8 cellular contexts compared by ENCODE assay signal in the genomic region with DNA sequence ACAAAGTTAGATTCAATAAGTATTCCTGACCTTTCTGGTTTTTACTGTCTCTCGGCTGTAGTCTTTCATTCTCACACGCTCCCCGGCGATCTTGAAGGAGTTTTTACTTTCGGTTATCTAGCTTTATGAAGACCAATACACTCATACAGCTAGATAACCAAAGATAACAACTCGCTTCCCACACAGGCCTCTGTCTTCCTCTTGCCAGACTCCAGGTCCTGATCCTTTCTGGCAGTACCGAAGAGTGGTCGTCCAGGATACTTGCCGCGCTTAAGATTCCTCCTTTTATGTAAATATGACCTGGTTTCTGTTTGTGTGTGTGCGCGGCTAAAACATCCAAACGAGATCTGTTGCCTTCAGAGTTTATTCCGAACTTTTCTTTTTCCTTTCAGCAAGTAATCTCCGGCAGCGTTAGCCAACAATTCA.
DNase-seq lines count a peak whose midpoint lies in the region; ATAC-seq and TF ChIP-seq lines count a peak whose summit lies in the region.

No MANE protein-coding gene starts in this region.

- intact Hi-C loops in heart left ventricle (cut with DNase I) = no loop called here
- intact Hi-C loops in left ventricle myocardium superior (cut with micrococcal nuclease) = no loop called here
- intact Hi-C loops in transverse colon (cut with DNase I; ENCODE audit: low total_unique reads) = no loop called here

- TF ChIP-seq EP300 in transverse colon (IDR thresholded peaks at IDR 0.05; ENCODE audit: low read depth) = no peak

- in situ Hi-C loops in transverse colon (cut with MboI; ENCODE audit: low pct_ligation_motif_present in 1 of 4, low pct_unique_long_range_greater_than_20kb in 1 of 4, low sequenced_read_pairs in 3 of 4) = loop anchor here in 2 of 4 donors (25.0 kb wide), 1 partner anchor 529 kb away; no protein-coding TSS in a partner anchor

- TF ChIP-seq POLR2A in heart left ventricle (IDR thresholded peaks at IDR 0.05) = no peak
- TF ChIP-seq POLR2A in transverse colon (IDR thresholded peaks at IDR 0.05) = no peak

- no peak for DNase-seq in heart left ventricle
- no peak for DNase-seq in left ventricle myocardium superior
- no peak for DNase-seq in transverse colon
- no peak for DNase-seq in NCI-H226
- no peak for DNase-seq in BE2C

- no peak overlapping the region for H3K27ac ChIP-seq in heart left ventricle
- H3K27ac ChIP-seq in transverse colon = no peak overlapping the region

- H3K4me1 ChIP-seq in heart left ventricle (peaks cover 0 to 20% (median 0%) of the 10 kb centered on the region in 12 donors), transverse colon (peaks cover 0 to 19% (median 3%) of the 10 kb centered on the region in 4 donors), BE2C (no peaks in the 10 kb centered on the region)

- ATAC-seq in heart left ventricle (no peak), left ventricle myocardium superior (no peak), HG03139 (IDR thresholded peaks at IDR 0.05; ENCODE audit: unreplicated experiment) (peak; percentile 44)

- TF ChIP-seq CTCF in heart left ventricle (IDR thresholded peaks at IDR 0.05) (no peak), WI38 (IDR thresholded peaks at IDR 0.05; ENCODE audit: low read depth, low read length) (no peak), transverse colon (IDR thresholded peaks at IDR 0.05) (no peak), BE2C (IDR thresholded peaks at IDR 0.05; ENCODE audit: low read depth, low read length) (no peak)

- H3K4me3 ChIP-seq in heart left ventricle (peak overlapping the region in 10 of 12 donors; percentile 4 to 53 (median 32)), WI38 (ENCODE audit: low read depth, low read length) (peak overlapping the region; percentile 61), iPS-18c (ENCODE audit: insufficient read depth, low read depth, low read length) (peak overlapping the region; percentile 35; the same call in 1 of the 2 replicates), transverse colon (peak overlapping the region; percentile 9 to 53 (median 28)), BE2C (ENCODE audit: low read depth, low read length) (no peak overlapping the region)

- WGBS in heart left ventricle, 4 donors = 3 to 4% (median 4%) methylated on average over 16 of the region's 16 CpGs
- 0 to 1% methylated on average over 9 to 16 of the region's 16 CpGs for WGBS in transverse colon (ENCODE audit: low coverage in 1 of 2), 2 donors

- H3K9me3 ChIP-seq in heart left ventricle = no peaks in the 10 kb centered on the region
- H3K9me3 ChIP-seq in iPS-18c (ENCODE audit: control insufficient read depth, insufficient read depth, low read length) = no peaks in the 10 kb centered on the region
- no peaks in the 10 kb centered on the region for H3K9me3 ChIP-seq in transverse colon
- no peaks in the 10 kb centered on the region for H3K9me3 ChIP-seq in BE2C

- peaks cover 46 to 100% (median 99%) of the 10 kb centered on the region in 9 donors for H3K27me3 ChIP-seq in heart left ventricle
- peaks cover 100% of the 10 kb centered on the region for H3K27me3 ChIP-seq in transverse colon
- H3K27me3 ChIP-seq in BE2C = peaks cover 96% of the 10 kb centered on the region

- H3K36me3 ChIP-seq in heart left ventricle = no peaks in the 10 kb centered on the region
- no peaks in the 10 kb centered on the region for H3K36me3 ChIP-seq in transverse colon
- H3K36me3 ChIP-seq in BE2C = no peaks in the 10 kb centered on the region
